ENCODE assay signal across 8 cellular contexts in the genomic region with DNA sequence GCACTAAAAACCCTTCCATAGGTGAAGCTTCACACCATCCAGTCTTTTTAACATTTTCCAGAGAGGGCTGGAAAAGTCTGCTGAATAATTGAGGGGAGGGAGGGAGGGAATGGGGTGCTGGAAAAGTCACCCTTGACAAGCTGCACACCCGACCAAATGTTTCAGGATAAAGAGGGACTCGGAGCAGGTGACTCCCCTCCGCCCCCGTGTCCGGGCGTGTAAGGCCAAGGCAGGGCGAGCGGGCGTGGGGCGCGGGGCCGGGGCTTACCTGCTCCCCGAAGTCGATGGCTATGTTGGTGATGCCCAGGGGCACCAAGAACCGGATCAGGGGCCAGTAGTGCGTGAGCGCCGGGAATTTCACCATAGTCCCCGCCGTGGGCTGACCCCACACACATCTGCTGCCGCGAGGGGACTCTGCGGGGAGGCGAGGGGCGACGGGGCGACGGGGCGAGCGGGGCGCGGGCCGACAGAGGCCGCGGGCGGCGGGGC. TPM values are rescaled to one million over a fixed set of nuclear protein-coding genes. Genes with fewer than 3 reads are reported as not detected.
DNase-seq lines count a peak whose midpoint lies in the region; ATAC-seq, FAIRE-seq and TF ChIP-seq lines count a peak whose summit lies in the region.

No MANE protein-coding gene starts in this region.

- peak in 1 of 2 donors; percentile 1 for ATAC-seq in left cardiac atrium

- intact Hi-C loops in left cardiac atrium (cut with DNase I), result loop anchor here (5.0 to 10.0 kb wide), 3 partner anchors 131 to 144 kb away; no protein-coding TSS in a partner anchor

- no peak for TF ChIP-seq POLR2A in H54 (IDR thresholded peaks at IDR 0.05; ENCODE audit: low read depth, low read length)

- H3K4me3 ChIP-seq in GM12864 (ENCODE audit: low read depth, low read length) (peak overlapping the region; percentile 74), retinal pigment epithelial cell (ENCODE audit: low read length) (peak overlapping the region; percentile 66)

- DNase-seq in GM12864 (ENCODE audit: low read depth) (no peak), H54 (ENCODE audit: insufficient read length, low spot score) (peak; percentile 20), NAMALWA (ENCODE audit: low spot score) (peak; percentile 20), activated gamma-delta T cell (lab: John Stamatoyannopoulos, UW) (peak; percentile 34), left cardiac atrium (peak; percentile 45), retinal pigment epithelial cell (ENCODE audit: low read depth) (no peak), COR-L47 (lab: John Stamatoyannopoulos, UW) (no peak), AG08396 (ENCODE audit: low spot score) (no peak)

- TF ChIP-seq CTCF in GM12864 (IDR thresholded peaks at IDR 0.05; ENCODE audit: low read depth, low read length, missing control alignments) (no peak), retinal pigment epithelial cell (conservative IDR thresholded peaks at IDR 0.05; ENCODE audit: low read depth, low read length) (no peak)

- FAIRE-seq in H54 (lab: Jason Lieb, UNC), result no peak

RNA-seq across cellular contexts. Expression of gene ANKH, which starts 0.5 kb away (rescaled TPM):
- total RNA-seq in left cardiac atrium, result 100 to 1,000 TPM; 113 to 138 TPM

Comparison
In these comparisons a context has a peak if more than half of its experiments do, and no peak if none do; other contexts are left out.
1. DNase-seq: peak in H54 (single experiment), NAMALWA (single experiment), activated gamma-delta T cell (single experiment) and left cardiac atrium (single experiment); none in GM12864 (single experiment), retinal pigment epithelial cell (single experiment), COR-L47 (single experiment) and AG08396 (single experiment).